Comparison of ENCODE assay signal across 7 cellular contexts in genomic region chr10:133106516-133106915, GRCh38. TPM values are rescaled to one million over a fixed set of nuclear protein-coding genes. Genes with fewer than 3 reads are reported as not detected.
"Had no signal": no experiment of that assay in that cellular context is flagged by ENCODE, and none has a peak within 500 bp of the region (broad histone marks: within the 10 kb centered on the region; RNA-seq: fewer than 3 reads in every experiment).

No MANE protein-coding gene starts in this region.

- H3K27ac ChIP-seq: HL-60 had no signal

- H3K4me3 ChIP-seq: K562 had no signal

- DNase-seq: IMR-90, KBM-7, KG1 had no signal

RNA-seq across cellular contexts. Expression of gene ADGRA1, which starts 18.8 kb away (rescaled TPM):
- polyA plus RNA-seq: HepG2, IgD-negative memory B cell, IMR-90, K562 had no signal
